ENCODE assay signal across 11 cellular contexts in genomic region chr11:44068180-44068579, GRCh38. TPM values are rescaled to one million over a fixed set of nuclear protein-coding genes. Genes with fewer than 3 reads are reported as not detected.
"Had no signal": no experiment of that assay in that cellular context is flagged by ENCODE, and none has a peak within 500 bp of the region (broad histone marks: within the 10 kb centered on the region; RNA-seq: fewer than 3 reads in every experiment).

No MANE protein-coding gene starts in this region.

- DNase-seq: GM23248, GOT3, H7, KG1 had no signal

- H3K9ac ChIP-seq: GM23248 had no signal

- ATAC-seq: HCT116, HepG2 had no signal

- H3K9me3 Mint-ChIP-seq: IgD-negative memory B cell had no signal

- H2AFZ ChIP-seq: GM23248 had no signal

- H3K9me3 ChIP-seq: HAP-1 had no signal

- H3K27ac ChIP-seq: GM23248, HL-60 had no signal

- H3K4me3 ChIP-seq: GM23248, HAP-1 had no signal

- FAIRE-seq: HepG2 had no signal

- H3K27me3 Mint-ChIP-seq: IgD-negative memory B cell had no signal

RNA-seq across cellular contexts. Expression of gene ACCSL, which starts 20.4 kb away (rescaled TPM):
- total RNA-seq: GM23248, H4, H7, HepG2, HT1080 had no signal
- polyA plus RNA-seq: GM23248, HepG2 had no signal
